ENCODE assay signal across 11 cellular contexts in the genomic region with DNA sequence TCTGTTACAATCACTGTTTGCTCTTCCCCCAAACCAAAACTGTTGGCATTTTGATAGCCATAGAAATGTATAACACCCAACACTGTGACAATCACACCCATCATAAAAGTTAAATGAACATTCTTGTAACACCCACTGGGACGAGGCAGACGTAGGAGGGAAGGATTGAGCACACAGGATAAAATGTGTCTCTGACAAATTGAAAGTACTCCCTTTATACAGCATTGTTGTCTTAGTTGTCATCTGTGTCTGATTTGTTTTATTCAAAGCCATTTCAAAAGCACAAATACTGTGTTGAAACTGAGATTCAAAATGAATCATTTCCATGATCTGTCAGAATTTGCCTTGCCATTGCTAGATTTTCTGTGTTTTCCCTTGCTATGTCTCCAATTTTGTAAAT.
"Had no signal": no experiment of that assay in that cellular context is flagged by ENCODE, and none has a peak within 500 bp of the region (broad histone marks: within the 10 kb centered on the region; RNA-seq: fewer than 3 reads in every experiment).

No MANE protein-coding gene starts in this region.

- H3K36me3 ChIP-seq: esophagus muscularis mucosa had no signal

- H3K4me1 ChIP-seq: body of pancreas, esophagus muscularis mucosa had no signal

- H3K27me3 Mint-ChIP-seq: type B pancreatic cell had no signal

- DNase-seq: activated CD4-positive, alpha-beta T cell treated with anti-CD3 and anti-CD28 coated beads for 1 hour; activated CD8-positive, alpha-beta memory T cell treated with anti-CD3 and anti-CD28 coated beads, Interleukin-2, amount 50 U/mL, for 48 hours; activated CD8-positive, alpha-beta T cell treated with anti-CD3 and anti-CD28 coated beads, Interleukin-2, amount 10 ng/mL, durations not matched to agents 7 days and 5 days; activated naive CD4-positive, alpha-beta T cell treated with anti-CD3 and anti-CD28 coated beads, Interleukin-2, amount 50 U/mL, for 16 hours; body of pancreas; SW 1271 had no signal

- H3K4me2 ChIP-seq: smooth muscle cell had no signal

- ATAC-seq: activated CD8-positive, alpha-beta T cell treated with anti-CD3 and anti-CD28 coated beads, Interleukin-2, amount 10 ng/mL, durations not matched to agents 7 days and 5 days; body of pancreas had no signal

- H3K27ac ChIP-seq: body of pancreas, esophagus muscularis mucosa had no signal

- H3K27me3 ChIP-seq: body of pancreas, esophagus muscularis mucosa had no signal

- H3K9me3 ChIP-seq: body of pancreas, esophagus muscularis mucosa had no signal

- H3K4me3 ChIP-seq: body of pancreas, esophagus muscularis mucosa, smooth muscle cell had no signal

- H3K27ac Mint-ChIP-seq: activated CD8-positive, alpha-beta T cell treated with anti-CD3 and anti-CD28 coated beads, Interleukin-2, amount 10 ng/mL, durations not matched to agents 7 days and 5 days; T-helper 2 cell treated with Interferon-gamma antibody and Interleukin-4, amounts not matched to agents 5 μg/mL and 100 μg/mL, for 36 hours; type B pancreatic cell had no signal

- H3K4me3 Mint-ChIP-seq: activated CD8-positive, alpha-beta T cell treated with anti-CD3 and anti-CD28 coated beads, Interleukin-2, amount 10 ng/mL, durations not matched to agents 7 days and 5 days; mesothelial cell of epicardium; T-helper 2 cell treated with Interferon-gamma antibody and Interleukin-4, amounts not matched to agents 5 μg/mL and 100 μg/mL, for 36 hours; type B pancreatic cell had no signal
